Comparison of ENCODE assay signal across 7 cellular contexts in the genomic region with DNA sequence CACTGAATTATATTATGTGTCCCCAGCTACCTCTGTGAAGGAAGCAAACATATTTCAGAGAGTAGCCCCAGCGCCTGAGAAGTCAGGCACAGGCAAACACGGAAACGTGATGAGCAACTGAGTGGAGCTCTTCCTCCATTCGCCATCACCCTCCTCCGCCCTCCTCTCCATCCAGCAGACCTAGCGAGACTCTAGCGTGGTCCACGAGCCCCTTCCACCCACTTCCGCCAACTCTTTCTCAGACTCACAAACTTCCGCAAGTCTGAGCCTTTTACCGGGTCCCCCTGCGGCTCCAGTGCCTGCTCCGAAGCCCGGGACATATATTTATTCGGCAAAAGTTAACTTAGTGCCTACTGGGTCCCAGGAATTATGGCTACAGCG. TPM values are rescaled to one million over a fixed set of nuclear protein-coding genes. Genes with fewer than 3 reads are reported as not detected.
DNase-seq lines count a peak whose midpoint lies in the region; ATAC-seq, FAIRE-seq and TF ChIP-seq lines count a peak whose summit lies in the region.

No MANE protein-coding gene starts in this region.

- TF ChIP-seq POLR2A in GM12892 (IDR thresholded peaks at IDR 0.05; ENCODE audit: low read depth, low read length) = no peak

- no peaks in the 10 kb centered on the region for H3K9me3 ChIP-seq in ectodermal cell (ENCODE audit: control insufficient read depth, low read length)
- no peaks in the 10 kb centered on the region for H3K9me3 ChIP-seq in mesenchymal stem cell (ENCODE audit: control insufficient read depth, low read length)

- H4K91ac ChIP-seq in mesenchymal stem cell (ENCODE audit: low read length) = peak overlapping the region; percentile 97

- peak overlapping the region; percentile 95 to 97 for H3K18ac ChIP-seq in mesenchymal stem cell (ENCODE audit: low read depth in 1 of 2, low read length in 2 of 2)

- H3K79me1 ChIP-seq in mesenchymal stem cell (replicated peaks; ENCODE audit: low read length, poor library complexity, severe bottlenecking) = peaks cover 5% of the 10 kb centered on the region

- H3K36me3 Mint-ChIP-seq in activated CD4-positive, alpha-beta T cell treated with anti-CD3 and anti-CD28 coated beads, Interleukin-2, amount 10 ng/mL, durations not matched to agents 7 days and 5 days (ENCODE audit: low read depth) = peaks cover 50% of the 10 kb centered on the region

- H4K8ac ChIP-seq in mesenchymal stem cell (ENCODE audit: low read length) = peak overlapping the region; percentile 98

- peaks cover 51% of the 10 kb centered on the region for H3K4me1 Mint-ChIP-seq in activated CD4-positive, alpha-beta T cell treated with anti-CD3 and anti-CD28 coated beads, Interleukin-2, amount 10 ng/mL, durations not matched to agents 7 days and 5 days

- FAIRE-seq in GM12892 (lab: Jason Lieb, UNC) = no peak

- H3K4me3 ChIP-seq in ectodermal cell (ENCODE audit: insufficient read depth, low read depth, low read length) = peak overlapping the region; percentile 80
- peak overlapping the region; percentile 93 to 94 for H3K4me3 ChIP-seq in mesenchymal stem cell (ENCODE audit: insufficient read depth in 1 of 2, low read depth in 1 of 2, low read length in 2 of 2)

- H3K9ac ChIP-seq in mesenchymal stem cell (ENCODE audit: low read length) = peak overlapping the region; percentile 99

- H3K4me3 Mint-ChIP-seq in activated CD4-positive, alpha-beta T cell treated with anti-CD3 and anti-CD28 coated beads, Interleukin-2, amount 10 ng/mL, durations not matched to agents 7 days and 5 days = peak overlapping the region; percentile 95

- H3K36me3 ChIP-seq in ectodermal cell (ENCODE audit: control insufficient read depth, insufficient read depth, low read length) (peaks cover 21% of the 10 kb centered on the region), mesenchymal stem cell (ENCODE audit: control insufficient read depth in 1 of 2, insufficient read depth in 2 of 2, low read depth in 1 of 2, low read length in 2 of 2) (peaks cover 14 to 34% of the 10 kb centered on the region in 2 experiments)

- peaks cover 7% of the 10 kb centered on the region for H3K4me1 ChIP-seq in ectodermal cell (ENCODE audit: control insufficient read depth, insufficient read depth, low read length)
- peaks cover 6% of the 10 kb centered on the region for H3K4me1 ChIP-seq in mesenchymal stem cell (ENCODE audit: control insufficient read depth, insufficient read depth, low read depth, low read length)

- H3K27me3 ChIP-seq in ectodermal cell (ENCODE audit: control insufficient read depth, insufficient read depth, low read length, poor library complexity, severe bottlenecking) (no peaks in the 10 kb centered on the region), mesenchymal stem cell (ENCODE audit: control insufficient read depth in 1 of 2, insufficient read depth in 1 of 2, low read length in 2 of 2) (no peaks in the 10 kb centered on the region)

- CTCF ChIA-PET in activated CD4-positive, alpha-beta T cell treated with anti-CD3 and anti-CD28 coated beads, Interleukin-2, amount 10 ng/mL, durations not matched to agents 7 days and 5 days (lab: Charles Lee) = interaction anchor here (1.0 to 1.7 kb wide), 6 partner anchors 10 to 54 kb away, joined by 3 to 6 read pairs (median 4); partner anchors contain the start of gene ZNF343

- no peaks in the 10 kb centered on the region for H3K9me3 Mint-ChIP-seq in activated CD4-positive, alpha-beta T cell treated with anti-CD3 and anti-CD28 coated beads, Interleukin-2, amount 10 ng/mL, durations not matched to agents 7 days and 5 days

- POLR2A ChIA-PET in activated CD4-positive, alpha-beta T cell treated with anti-CD3 and anti-CD28 coated beads, Interleukin-2, amount 10 ng/mL, durations not matched to agents 7 days and 5 days (lab: Charles Lee) = interaction anchor here (0.7 to 1.7 kb wide), 5 partner anchors 9 to 182 kb away, joined by 3 to 5 read pairs (median 3); partner anchors contain the start of gene NOP56

- peak overlapping the region; percentile 99 for H3K27ac Mint-ChIP-seq in activated CD4-positive, alpha-beta T cell treated with anti-CD3 and anti-CD28 coated beads, Interleukin-2, amount 10 ng/mL, durations not matched to agents 7 days and 5 days

- H2BK5ac ChIP-seq in mesenchymal stem cell (ENCODE audit: low read depth, low read length, poor library complexity, severe bottlenecking) = peak overlapping the region; percentile 99

- peak overlapping the region in 1 of 2 experiments; percentile 79 for H3K23ac ChIP-seq in mesenchymal stem cell (ENCODE audit: low read length in 2 of 2)

- peak overlapping the region; percentile 51 for H3K4me2 ChIP-seq in mesenchymal stem cell (ENCODE audit: low read length, poor library complexity, severe bottlenecking)

- no peak overlapping the region for H2BK12ac ChIP-seq in mesenchymal stem cell (ENCODE audit: low read length in 2 of 2)

- peak overlapping the region; percentile 80 for H2BK120ac ChIP-seq in mesenchymal stem cell (ENCODE audit: low read depth, low read length)

- H2BK15ac ChIP-seq in mesenchymal stem cell (ENCODE audit: low read depth, poor library complexity, severe bottlenecking) = no peak overlapping the region

- DNase-seq in GM12892 (ENCODE audit: insufficient read length) (peak; percentile 54), NCI-H345 (lab: John Stamatoyannopoulos, UW) (peak; percentile 37), mesenchymal stem cell (peak; percentile 75)
- DNase-seq in activated CD4-positive, alpha-beta T cell treated with anti-CD3 and anti-CD28 coated beads, Interleukin-2, amount 10 ng/mL, durations not matched to agents 7 days and 5 days = peak; percentile 73
- peak; percentile 30 to 48 for DNase-seq in stimulated activated CD8-positive, alpha-beta memory T cell treated with anti-CD3 and anti-CD28 coated beads, Interleukin-15, amount 100 ng/mL, for 4 hours (ENCODE audit: low read depth in 2 of 2)

- WGBS in ectodermal cell, 2 experiments = 0% methylated on average over 16 of the region's 16 CpGs
- under 1% methylated on average over 16 of the region's 16 CpGs for WGBS in mesenchymal stem cell

- ATAC-seq in HG02884 (IDR thresholded peaks at IDR 0.05; ENCODE audit: unreplicated experiment) = peak; percentile 19

- H3K27ac ChIP-seq in ectodermal cell (ENCODE audit: insufficient read depth, low read depth, low read length, poor library complexity, severe bottlenecking) (peak overlapping the region; percentile 90), mesenchymal stem cell (ENCODE audit: low read length, poor library complexity, severe bottlenecking) (peak overlapping the region; percentile 95)

- H3K14ac ChIP-seq in mesenchymal stem cell (ENCODE audit: low read length in 2 of 2) = peak overlapping the region in 1 of 2 experiments; percentile 91

- H3K27me3 Mint-ChIP-seq in activated CD4-positive, alpha-beta T cell treated with anti-CD3 and anti-CD28 coated beads, Interleukin-2, amount 10 ng/mL, durations not matched to agents 7 days and 5 days = no peaks in the 10 kb centered on the region

- peak overlapping the region; percentile 93 to 99 for H3K4ac ChIP-seq in mesenchymal stem cell (ENCODE audit: low read depth in 1 of 2, low read length in 2 of 2)

- no peak overlapping the region for H2AFZ ChIP-seq in mesenchymal stem cell (ENCODE audit: low read depth, low read length)

- H2AK5ac ChIP-seq in mesenchymal stem cell (ENCODE audit: low read length, severe bottlenecking) = peak overlapping the region; percentile 78

RNA-seq across cellular contexts. Expression of gene SNRPB, which starts 0.5 kb away (rescaled TPM):
- 173 TPM for polyA plus RNA-seq in GM12892 (2012; ENCODE audit: missing spikeins)
- total RNA-seq in activated CD4-positive, alpha-beta T cell treated with anti-CD3 and anti-CD28 coated beads, Interleukin-2, amount 10 ng/mL, durations not matched to agents 7 days and 5 days = 100 to 1,000 TPM; 247 to 291 TPM
- polyA plus RNA-seq in ectodermal cell (2013, experiment 1 of 4) = 462 TPM
- polyA plus RNA-seq in ectodermal cell (2013, experiment 2 of 4) = 416 TPM
- 318 TPM for polyA plus RNA-seq in ectodermal cell (2013, experiment 3 of 4)
- polyA plus RNA-seq in ectodermal cell (2013, experiment 4 of 4) = 333 TPM
- 157 TPM for polyA plus RNA-seq in mesenchymal stem cell (2013, experiment 1 of 2)
- 167 TPM for polyA plus RNA-seq in mesenchymal stem cell (2013, experiment 2 of 2)

RNA-seq across cellular contexts. Expression of gene ZNF343, which starts 38.7 kb away (rescaled TPM):
- 5.1 TPM for polyA plus RNA-seq in GM12892 (2012; ENCODE audit: missing spikeins)
- 1 to 10 TPM; 8.9 to 9.3 TPM for total RNA-seq in activated CD4-positive, alpha-beta T cell treated with anti-CD3 and anti-CD28 coated beads, Interleukin-2, amount 10 ng/mL, durations not matched to agents 7 days and 5 days
- 11.5 TPM for polyA plus RNA-seq in ectodermal cell (2013, experiment 1 of 4)
- polyA plus RNA-seq in ectodermal cell (2013, experiment 2 of 4) = 7.0 TPM
- polyA plus RNA-seq in ectodermal cell (2013, experiment 3 of 4) = 4.9 TPM
- polyA plus RNA-seq in ectodermal cell (2013, experiment 4 of 4) = 6.2 TPM
- 7.4 TPM for polyA plus RNA-seq in mesenchymal stem cell (2013, experiment 1 of 2)
- polyA plus RNA-seq in mesenchymal stem cell (2013, experiment 2 of 2) = 6.6 TPM

Comparison
In these comparisons a context has a peak if more than half of its experiments do, and no peak if none do; other contexts are left out.
1. Peak in every context shown above with its lines: DNase-seq, ATAC-seq, H3K4me3 ChIP-seq and H3K27ac ChIP-seq.